1 cellular context compared by ENCODE assay signal in the genomic region with DNA sequence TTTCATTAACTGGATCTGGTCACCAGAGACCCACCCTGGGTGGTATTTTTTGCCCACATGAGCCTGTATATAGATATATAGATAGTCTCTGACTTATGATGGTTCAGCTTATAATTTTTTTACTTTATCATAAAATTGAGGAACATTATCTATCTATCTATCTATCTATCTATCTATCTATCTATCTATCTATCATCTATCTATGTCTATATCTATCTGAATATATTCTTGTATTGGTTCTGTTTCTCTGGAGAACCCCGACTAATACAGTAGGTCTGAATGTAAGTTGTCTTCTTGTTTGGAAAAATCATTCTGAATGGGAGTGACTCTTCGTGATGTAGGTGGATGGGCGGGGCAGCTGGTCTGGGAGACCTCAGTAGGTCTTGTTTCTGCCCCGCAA.
TF ChIP-seq lines count a peak whose summit lies in the region.

No MANE protein-coding gene starts in this region.

TF ChIP-seq in IMR-90, 13 proteins besides CTCF, POLR2A, EP300 and RAD21:
- TF ChIP-seq SMC3 (IDR thresholded peaks at IDR 0.05; ENCODE audit: low read depth, low read length) (no peak), NFE2L2 (IDR thresholded peaks at IDR 0.05; ENCODE audit: low read depth, low read length) (no peak), BHLHE40 (IDR thresholded peaks at IDR 0.05; ENCODE audit: low read depth, low read length) (no peak), MAZ (IDR thresholded peaks at IDR 0.05; ENCODE audit: borderline replicate concordance, low read depth, low read length) (no peak), RCOR1 (IDR thresholded peaks at IDR 0.05; ENCODE audit: insufficient replicate concordance, low read length) (no peak), CHD1 (IDR thresholded peaks at IDR 0.05; ENCODE audit: low read depth, low read length) (no peak), FOS (IDR thresholded peaks at IDR 0.05; ENCODE audit: low read depth, low read length) (no peak), RFX5 (IDR thresholded peaks at IDR 0.05; ENCODE audit: low read depth, low read length) (no peak), CEBPB (IDR thresholded peaks at IDR 0.05; ENCODE audit: low read depth, low read length) (no peak), MAFK (IDR thresholded peaks at IDR 0.05; ENCODE audit: low read depth, low read length) (no peak), MXI1 (IDR thresholded peaks at IDR 0.05; ENCODE audit: borderline replicate concordance, low read depth, low read length) (no peak)
- TF ChIP-seq, protein P1, sequence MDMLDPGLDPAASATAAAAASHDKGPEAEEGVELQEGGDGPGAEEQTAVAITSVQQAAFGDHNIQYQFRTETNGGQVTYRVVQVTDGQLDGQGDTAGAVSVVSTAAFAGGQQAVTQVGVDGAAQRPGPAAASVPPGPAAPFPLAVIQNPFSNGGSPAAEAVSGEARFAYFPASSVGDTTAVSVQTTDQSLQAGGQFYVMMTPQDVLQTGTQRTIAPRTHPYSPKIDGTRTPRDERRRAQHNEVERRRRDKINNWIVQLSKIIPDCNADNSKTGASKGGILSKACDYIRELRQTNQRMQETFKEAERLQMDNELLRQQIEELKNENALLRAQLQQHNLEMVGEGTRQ (IDR thresholded peaks at IDR 0.05; ENCODE audit: low read depth, low read length) = no peak
- TF ChIP-seq, protein P2, sequence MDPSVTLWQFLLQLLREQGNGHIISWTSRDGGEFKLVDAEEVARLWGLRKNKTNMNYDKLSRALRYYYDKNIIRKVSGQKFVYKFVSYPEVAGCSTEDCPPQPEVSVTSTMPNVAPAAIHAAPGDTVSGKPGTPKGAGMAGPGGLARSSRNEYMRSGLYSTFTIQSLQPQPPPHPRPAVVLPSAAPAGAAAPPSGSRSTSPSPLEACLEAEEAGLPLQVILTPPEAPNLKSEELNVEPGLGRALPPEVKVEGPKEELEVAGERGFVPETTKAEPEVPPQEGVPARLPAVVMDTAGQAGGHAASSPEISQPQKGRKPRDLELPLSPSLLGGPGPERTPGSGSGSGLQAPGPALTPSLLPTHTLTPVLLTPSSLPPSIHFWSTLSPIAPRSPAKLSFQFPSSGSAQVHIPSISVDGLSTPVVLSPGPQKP (IDR thresholded peaks at IDR 0.05; ENCODE audit: borderline replicate concordance, low read depth, low read length) = no peak
